15 cellular contexts compared by ENCODE assay signal in the genomic region with DNA sequence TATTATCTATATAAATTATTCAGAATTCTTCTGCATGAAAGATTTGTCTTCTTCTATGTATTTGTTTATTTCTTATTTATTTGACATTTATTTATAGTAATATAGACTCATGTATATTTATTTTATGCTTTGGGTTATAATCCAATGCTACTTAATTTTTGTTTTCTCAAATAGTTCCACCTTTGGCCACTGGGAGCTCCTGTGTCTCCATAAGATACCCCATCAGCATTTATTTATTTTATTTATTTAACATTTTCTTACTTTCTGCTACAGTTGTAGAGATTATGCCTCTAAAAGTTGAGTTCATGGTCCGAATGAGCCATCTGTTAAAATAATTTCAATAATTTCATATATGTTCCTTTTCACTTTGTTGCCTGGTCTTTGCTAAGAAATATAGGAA.
DNase-seq lines count a peak whose midpoint lies in the region; ATAC-seq and TF ChIP-seq lines count a peak whose summit lies in the region.
"Had no signal": no experiment of that assay in that cellular context is flagged by ENCODE, and none has a peak within 500 bp of the region (broad histone marks: within the 10 kb centered on the region; RNA-seq: fewer than 3 reads in every experiment).

No MANE protein-coding gene starts in this region.

- intact Hi-C loops in posterior cingulate gyrus (cut with DNase I), result no loop called here

- no peaks in the 10 kb centered on the region for H3K4me1 Mint-ChIP-seq in glutamatergic neuron (ENCODE audit: low read depth, unreplicated experiment)

- no peaks in the 10 kb centered on the region for H3K9me3 Mint-ChIP-seq in glutamatergic neuron (ENCODE audit: unreplicated experiment)

- TF ChIP-seq CTCF in VCaP (conservative IDR thresholded peaks at IDR 0.05), result peak; percentile 69
- peak; percentile 52 for TF ChIP-seq CTCF in glutamatergic neuron (IDR thresholded peaks at IDR 0.05; ENCODE audit: partially characterized antibody, unreplicated experiment)

- H3K27ac Mint-ChIP-seq in glutamatergic neuron (ENCODE audit: unreplicated experiment), result no peak overlapping the region

- peak; percentile 63 for ATAC-seq in GM18868 (IDR thresholded peaks at IDR 0.05; ENCODE audit: unreplicated experiment)
- ATAC-seq in GM18861 (IDR thresholded peaks at IDR 0.05; ENCODE audit: unreplicated experiment), result no peak
- no peak for ATAC-seq in HG02623 (IDR thresholded peaks at IDR 0.05; ENCODE audit: unreplicated experiment)
- ATAC-seq: activated T-cell treated with anti-CD3 and anti-CD28 coated beads, Interleukin-2, amount 50 U/mL, for 4 hours; gastroesophageal sphincter had no signal

- no peaks in the 10 kb centered on the region for H3K36me3 Mint-ChIP-seq in glutamatergic neuron (ENCODE audit: unreplicated experiment)

- H3K4me3 Mint-ChIP-seq in glutamatergic neuron (ENCODE audit: unreplicated experiment), result no peak overlapping the region
- H3K4me3 Mint-ChIP-seq: activated T-cell treated with anti-CD3 and anti-CD28 coated beads, Interleukin-2, amount 50 U/mL, for 4 hours had no signal

- no peaks in the 10 kb centered on the region for H3K27me3 Mint-ChIP-seq in glutamatergic neuron (ENCODE audit: unreplicated experiment)

- no peak overlapping the region for H3K27ac ChIP-seq in VCaP
- H3K27ac ChIP-seq: BLaER1 treated with 17β-estradiol and CSF1 and Interleukin-3, amounts not matched to agents 10 nM and 100 nM; gastroesophageal sphincter; HL-60 had no signal

- DNase-seq in A172 (ENCODE audit: low spot score) (peak; percentile 1), glutamatergic neuron (no peak), NCI-H2227 (lab: John Stamatoyannopoulos, UW; ENCODE audit: unreplicated experiment) (no peak), posterior cingulate gyrus (no peak)
- DNase-seq: activated T-cell treated with anti-CD3 and anti-CD28 coated beads, Interleukin-2, amount 50 U/mL, for 4 hours; midbrain; NCI-H1436; stimulated activated CD8-positive, alpha-beta memory T cell treated with anti-CD3 and anti-CD28 coated beads, Interleukin-4, amount 100 ng/mL, for 48 hours had no signal
